In the genomic region with DNA sequence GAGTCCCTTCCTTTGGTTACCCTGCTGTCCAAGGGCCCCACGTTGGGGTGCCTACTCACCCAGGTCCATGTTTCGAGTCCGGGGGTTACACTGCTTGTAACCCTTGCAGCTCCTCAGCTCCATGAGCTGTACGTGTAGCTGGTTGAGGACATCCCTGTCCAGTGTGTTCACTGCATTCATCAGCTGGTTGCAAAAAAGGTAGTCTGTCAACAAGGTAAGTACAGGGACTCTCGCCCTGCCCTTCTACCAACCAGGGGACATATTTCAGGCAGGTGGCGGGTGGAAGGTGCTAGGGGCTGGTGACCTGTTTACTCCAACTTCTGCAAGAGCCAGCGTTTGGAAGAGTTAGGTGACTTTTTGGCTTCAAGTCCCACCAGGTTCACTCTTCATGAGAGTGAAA, we compare ENCODE assay signal across 19 cellular contexts.
DNase-seq lines count a peak whose midpoint lies in the region; ATAC-seq and TF ChIP-seq lines count a peak whose summit lies in the region.
"Had no signal": no experiment of that assay in that cellular context is flagged by ENCODE, and none has a peak within 500 bp of the region (broad histone marks: within the 10 kb centered on the region; RNA-seq: fewer than 3 reads in every experiment).

No MANE protein-coding gene starts in this region.

- peaks cover 2% of the 10 kb centered on the region for H3K36me3 Mint-ChIP-seq in neural progenitor cell

- no peaks in the 10 kb centered on the region for H3K9me2 ChIP-seq in SK-N-SH

- no peak for ATAC-seq in RWPE2 (ENCODE audit: low read depth)
- ATAC-seq in GM19455 (IDR thresholded peaks at IDR 0.05; ENCODE audit: unreplicated experiment), result no peak

- peaks cover 4% of the 10 kb centered on the region for H4K20me1 ChIP-seq in BLaER1
- peaks cover 8% of the 10 kb centered on the region for H4K20me1 ChIP-seq in neural progenitor cell (ENCODE audit: low read depth)
- H4K20me1 ChIP-seq in SK-N-SH (ENCODE audit: insufficient read depth), result no peaks in the 10 kb centered on the region

- TF ChIP-seq RAD21 in SK-N-SH (IDR thresholded peaks at IDR 0.05; ENCODE audit: low read length), result no peak

- H3K27me3 ChIP-seq in BLaER1 (no peaks in the 10 kb centered on the region), RWPE2 (ENCODE audit: insufficient read depth, poor library complexity, severe bottlenecking) (no peaks in the 10 kb centered on the region), neural progenitor cell (no peaks in the 10 kb centered on the region), SK-N-SH (ENCODE audit: insufficient read depth) (no peaks in the 10 kb centered on the region)
- H3K27me3 ChIP-seq: BE2C, MG63 had no signal

- DNase-seq in activated CD8-positive, alpha-beta memory T cell treated with anti-CD3 and anti-CD28 coated beads for 24 hours, result peak; percentile 56
- no peak for DNase-seq in activated CD8-positive, alpha-beta memory T cell treated with anti-CD3 and anti-CD28 coated beads, Interleukin-2, amount 50 U/mL, for 4 hours
- DNase-seq in RWPE2 (ENCODE audit: low spot score) (peak; percentile 68), neural progenitor cell (ENCODE audit: low spot score) (no peak), COLO829 (ENCODE audit: low spot score) (no peak), SK-N-SH (no peak)
- DNase-seq: BE2C; CD4-positive, alpha-beta T cell; EL; Kasumi-1; MG63; NCI-H1048; NCI-H1436 treated with DMSO at 0.1 percent for 48 hours; NCI-H2029; NCI-H345; NCI-H524 treated with DMSO at 0.1 percent for 48 hours; RPMI8226 had no signal

- H3K9me3 Mint-ChIP-seq in neural progenitor cell, result no peaks in the 10 kb centered on the region
- H3K9me3 Mint-ChIP-seq: CD4-positive, alpha-beta T cell had no signal

- H3K4me3 ChIP-seq in BLaER1 (no peak overlapping the region), RWPE2 (ENCODE audit: severe bottlenecking) (no peak overlapping the region), neural progenitor cell (no peak overlapping the region), SK-N-SH (ENCODE audit: low read depth in 2 of 2, low read length in 1 of 2) (no peak overlapping the region)
- H3K4me3 ChIP-seq: MG63 had no signal

- POLR2A ChIA-PET in SK-N-SH (lab: Yijun Ruan, JAX), result no interaction called here

- CTCF ChIA-PET in SK-N-SH (lab: Yijun Ruan, JAX), result interaction anchor here (1.1 to 24.9 kb wide), 7 partner anchors 12 to 961 kb away, joined by 3 to 437 read pairs (median 6); no protein-coding TSS in a partner anchor

- H3K4me2 ChIP-seq in BLaER1 (no peak overlapping the region), neural progenitor cell (no peak overlapping the region), SK-N-SH (no peak overlapping the region)

- H3F3A ChIP-seq in neural progenitor cell (ENCODE audit: low read depth) (peaks cover 9% of the 10 kb centered on the region), SK-N-SH (replicated peaks; ENCODE audit: insufficient read depth) (no peaks in the 10 kb centered on the region)

- TF ChIP-seq CTCF in RWPE2 (IDR thresholded peaks at IDR 0.05; ENCODE audit: poor library complexity, severe bottlenecking) (no peak), neural progenitor cell (IDR thresholded peaks at IDR 0.05) (no peak), SK-N-SH (IDR thresholded peaks at IDR 0.05) (no peak)

- peaks cover 2% of the 10 kb centered on the region for H3K27me3 Mint-ChIP-seq in neural progenitor cell (ENCODE audit: insufficient read depth, low read depth)
- H3K27me3 Mint-ChIP-seq: CD4-positive, alpha-beta T cell had no signal

- H3K36me3 ChIP-seq in BLaER1, result peaks cover 45% of the 10 kb centered on the region
- peaks cover 92% of the 10 kb centered on the region for H3K36me3 ChIP-seq in RWPE2 (ENCODE audit: low read depth)
- H3K36me3 ChIP-seq in neural progenitor cell, result peaks cover 6% of the 10 kb centered on the region
- peaks cover 5 to 48% of the 10 kb centered on the region in 2 experiments for H3K36me3 ChIP-seq in SK-N-SH (replicated peaks in 1 of 2; ENCODE audit: control insufficient read depth in 1 of 2, insufficient read depth in 2 of 2, low read length in 1 of 2)

- no peaks in the 10 kb centered on the region for H3K9me3 ChIP-seq in BLaER1
- H3K9me3 ChIP-seq in RWPE2 (ENCODE audit: severe bottlenecking), result no peaks in the 10 kb centered on the region
- no peaks in the 10 kb centered on the region for H3K9me3 ChIP-seq in neural progenitor cell (ENCODE audit: low read depth)
- no peaks in the 10 kb centered on the region for H3K9me3 ChIP-seq in SK-N-SH
- H3K9me3 ChIP-seq: BE2C, MG63 had no signal

- H3K79me2 ChIP-seq in neural progenitor cell (ENCODE audit: low read depth) (no peaks in the 10 kb centered on the region), SK-N-SH (ENCODE audit: insufficient read depth) (no peaks in the 10 kb centered on the region)

- peaks cover 16% of the 10 kb centered on the region for H3K4me1 Mint-ChIP-seq in neural progenitor cell

- 0 out of 2 replicates have a peak overlapping the region, but pooled peaks have one; percentile 32 for H3K9ac ChIP-seq in BLaER1
- H3K9ac ChIP-seq in neural progenitor cell, result no peak overlapping the region
- H3K9ac ChIP-seq in SK-N-SH, result no peak overlapping the region

- H3K27ac ChIP-seq in BLaER1 (no peak overlapping the region), RWPE2 (ENCODE audit: poor library complexity, severe bottlenecking) (no peak overlapping the region), neural progenitor cell (peak overlapping the region; percentile 29), SK-N-SH (ENCODE audit: low read depth in 2 of 2, low read length in 1 of 2) (no peak overlapping the region)

- H3K4me1 ChIP-seq in BLaER1 (peaks cover 18% of the 10 kb centered on the region), RWPE2 (ENCODE audit: insufficient read depth, poor library complexity, severe bottlenecking) (peaks cover 17% of the 10 kb centered on the region), neural progenitor cell (peaks cover 11% of the 10 kb centered on the region), SK-N-SH (ENCODE audit: control insufficient read depth in 1 of 2, insufficient read depth in 2 of 2, low read depth in 1 of 2, low read length in 1 of 2) (peaks cover 3 to 4% of the 10 kb centered on the region in 2 experiments; a peak in 2 of 4 replicates)
- H3K4me1 ChIP-seq: BE2C had no signal

- no peak for TF ChIP-seq EP300 in SK-N-SH (IDR thresholded peaks at IDR 0.05; ENCODE audit: borderline replicate concordance in 1 of 2, low read depth in 1 of 2, low read length in 1 of 2)

- WGBS in SK-N-SH (ENCODE audit: low lambda C conversion rate), result 94% methylated on average over 3 of the region's 7 CpGs

- H3K27ac Mint-ChIP-seq in neural progenitor cell, result no peak overlapping the region
- H3K27ac Mint-ChIP-seq: CD4-positive, alpha-beta T cell had no signal

- no peak overlapping the region for H3K4me3 Mint-ChIP-seq in neural progenitor cell
- H3K4me3 Mint-ChIP-seq: CD4-positive, alpha-beta T cell had no signal

- H2AFZ ChIP-seq in neural progenitor cell (replicated peaks) (no peak overlapping the region), SK-N-SH (ENCODE audit: low read depth) (no peak overlapping the region)

TF ChIP-seq in SK-N-SH, 30 proteins besides CTCF, POLR2A, EP300 and RAD21:
- no peak for TF ChIP-seq NFIC (IDR thresholded peaks at IDR 0.05; ENCODE audit: borderline replicate concordance)
- TF ChIP-seq CHD2 (IDR thresholded peaks at IDR 0.05; ENCODE audit: low read length, partially characterized antibody), result no peak
- no peak for TF ChIP-seq USF2 (IDR thresholded peaks at IDR 0.05; ENCODE audit: borderline replicate concordance, low read depth, low read length)
- no peak for TF ChIP-seq ELF1 (IDR thresholded peaks at IDR 0.05)
- no peak for TF ChIP-seq RCOR1 (IDR thresholded peaks at IDR 0.05; ENCODE audit: low read length)
- no peak for TF ChIP-seq FOSL2 (IDR thresholded peaks at IDR 0.05; ENCODE audit: borderline replicate concordance, low read depth)
- no peak for TF ChIP-seq PBX3 (IDR thresholded peaks at IDR 0.05)
- no peak for TF ChIP-seq YY1 (IDR thresholded peaks at IDR 0.05; ENCODE audit: low read depth)
- no peak for TF ChIP-seq EZH2phosphoT487 (IDR thresholded peaks at IDR 0.05; ENCODE audit: borderline replicate concordance, low read depth)
- TF ChIP-seq MXI1 (IDR thresholded peaks at IDR 0.05; ENCODE audit: low read depth, low read length), result no peak
- TF ChIP-seq FOXM1 (IDR thresholded peaks at IDR 0.05; ENCODE audit: low read depth), result no peak
- no peak for TF ChIP-seq TCF12 (IDR thresholded peaks at IDR 0.05)
- no peak for TF ChIP-seq RFX5 (IDR thresholded peaks at IDR 0.05; ENCODE audit: low read length)
- TF ChIP-seq MEF2A (IDR thresholded peaks at IDR 0.05; ENCODE audit: borderline replicate concordance, low read depth), result no peak
- no peak for TF ChIP-seq TAF1 (IDR thresholded peaks at IDR 0.05; ENCODE audit: borderline replicate concordance, low read depth, low read length)
- TF ChIP-seq GABPA (IDR thresholded peaks at IDR 0.05; ENCODE audit: low read depth), result no peak
TF ChIP-seq in SK-N-SH: peak in this region for 0.

Comparison
In these comparisons a context has a peak if more than half of its experiments do, and no peak if none do; other contexts are left out.
1. DNase-seq: peak in activated CD8-positive, alpha-beta memory T cell treated with anti-CD3 and anti-CD28 coated beads for 24 hours (single experiment) and RWPE2 (single experiment); none in activated CD8-positive, alpha-beta memory T cell treated with anti-CD3 and anti-CD28 coated beads, Interleukin-2, amount 50 U/mL, for 4 hours (single experiment), neural progenitor cell (single experiment), COLO829 (single experiment) and SK-N-SH (single experiment).